ENCODE assay signal across 1 cellular context in genomic region chr2:112701092-112701491, GRCh38.
TF ChIP-seq lines count a peak whose summit lies in the region.

No MANE protein-coding gene starts in this region.

TF ChIP-seq in HepG2, 621 proteins besides CTCF, POLR2A, EP300 and RAD21 (continued from another document):
- no peak for TF ChIP-seq ZNF33A (CRISPR knock-in tag; IDR thresholded peaks at IDR 0.05; ENCODE audit: borderline replicate concordance)
- TF ChIP-seq ZNF891 (CRISPR knock-in tag; IDR thresholded peaks at IDR 0.05) = no peak
- no peak for TF ChIP-seq ZNF672 (CRISPR knock-in tag; IDR thresholded peaks at IDR 0.05)
- TF ChIP-seq ISX (CRISPR knock-in tag; conservative IDR thresholded peaks at IDR 0.05) = no peak
- TF ChIP-seq ZNF644 (CRISPR knock-in tag; IDR thresholded peaks at IDR 0.05; ENCODE audit: low read depth) = no peak
- no peak for TF ChIP-seq PBX2 (CRISPR knock-in tag; IDR thresholded peaks at IDR 0.05)
- no peak for TF ChIP-seq PPARG (CRISPR knock-in tag; conservative IDR thresholded peaks at IDR 0.05)
- no peak for TF ChIP-seq E2F1 (CRISPR knock-in tag; IDR thresholded peaks at IDR 0.05)
- no peak for TF ChIP-seq KAT7 (CRISPR knock-in tag; IDR thresholded peaks at IDR 0.05; ENCODE audit: borderline replicate concordance)
- no peak for TF ChIP-seq TCF7L2 (IDR thresholded peaks at IDR 0.05; ENCODE audit: low read depth, low read length)
- no peak for TF ChIP-seq POGZ (CRISPR knock-in tag; IDR thresholded peaks at IDR 0.05)
- TF ChIP-seq KLF9 (CRISPR knock-in tag; IDR thresholded peaks at IDR 0.05; ENCODE audit: low read depth) = no peak
- TF ChIP-seq ZNF451 (CRISPR knock-in tag; IDR thresholded peaks at IDR 0.05) = no peak
- TF ChIP-seq ZNF276 (CRISPR knock-in tag; IDR thresholded peaks at IDR 0.05; ENCODE audit: low read depth) = no peak
